Comparison of ENCODE assay signal across 31 cellular contexts in the genomic region with DNA sequence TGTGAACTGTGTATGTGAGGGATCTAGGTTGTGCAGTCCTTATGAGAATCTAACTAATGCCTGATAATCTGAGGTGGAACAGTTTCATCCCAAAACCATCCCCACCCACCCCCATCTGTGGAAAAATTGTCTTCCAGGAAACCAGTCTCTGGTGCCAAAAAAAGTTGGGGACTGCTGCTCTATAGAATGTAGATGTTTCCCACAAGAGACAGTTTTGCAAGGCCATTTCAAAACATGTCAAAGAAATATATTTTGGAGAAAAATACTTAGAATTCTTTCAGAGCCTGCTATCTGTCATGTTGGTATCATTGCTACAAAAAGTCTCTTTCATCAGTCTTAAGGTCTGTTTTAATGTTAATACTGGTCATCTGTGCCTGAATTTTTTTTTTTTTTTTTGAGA.
"Had no signal": no experiment of that assay in that cellular context is flagged by ENCODE, and none has a peak within 500 bp of the region (broad histone marks: within the 10 kb centered on the region; RNA-seq: fewer than 3 reads in every experiment).

No MANE protein-coding gene starts in this region.

- H3K36me3 ChIP-seq: breast epithelium, esophagus squamous epithelium, heart left ventricle, neural progenitor cell, sigmoid colon, tibial nerve had no signal

- H3K9me3 ChIP-seq: breast epithelium, esophagus squamous epithelium, heart left ventricle, psoas muscle, sigmoid colon, tibial nerve had no signal

- ATAC-seq: heart left ventricle; naive thymus-derived CD4-positive, alpha-beta T cell; psoas muscle; stimulated activated naive B cell treated with anti-CD40 and anti-IgM and Interleukin-4, amounts not matched to agents 10 μg/mL and 1 μg/mL and 100 μg/mL, for 72 hours; T-helper 17 cell had no signal

- H3K9ac ChIP-seq: neural progenitor cell, parathyroid adenoma had no signal

- H3K27me3 ChIP-seq: breast epithelium, esophagus squamous epithelium, heart left ventricle, neural progenitor cell, sigmoid colon, tibial nerve had no signal

- H3K4me1 ChIP-seq: neural progenitor cell, parathyroid adenoma, psoas muscle, tibial nerve had no signal

- DNase-seq: activated CD4-positive, alpha-beta memory T cell treated with anti-CD3 and anti-CD28 coated beads for 36 hours; activated CD4-positive, CD25-positive, alpha-beta regulatory T cell treated with anti-CD3 and anti-CD28 coated beads, Interleukin-2, amount 50 U/mL, for 72 hours; activated CD8-positive, alpha-beta memory T cell treated with anti-CD3 and anti-CD28 coated beads, Interleukin-2, amount 50 U/mL, for 4 hours; activated effector memory CD4-positive, alpha-beta T cell treated with anti-CD3 and anti-CD28 coated beads, Interleukin-2, amount 50 U/mL, for 16 hours; activated naive CD4-positive, alpha-beta T cell treated with anti-CD3 and anti-CD28 coated beads, Interleukin-2, amount 10 ng/mL, durations not matched to agents 7 days and 5 days; activated T-cell treated with anti-CD3 and anti-CD28 coated beads, Interleukin-2, amount 50 U/mL, for 1 hour; central memory CD4-positive, alpha-beta T cell; dermis blood vessel endothelial cell; effector CD4-positive, alpha-beta T cell; esophagus squamous epithelium; heart left ventricle; hypothalamus; immature natural killer cell; midbrain; naive thymus-derived CD4-positive, alpha-beta T cell; occipital lobe; psoas muscle; sigmoid colon; small intestine; stimulated activated CD4-positive, alpha-beta T cell treated with anti-CD3 and anti-CD28 coated beads, Interleukin-1b, Interleukin-23, amount 100 ng/mL, for 48 hours; stimulated activated CD4-positive, alpha-beta T cell treated with anti-CD3 and anti-CD28 coated beads, Interleukin-4, amount 100 ng/mL, for 4 hours; stimulated activated CD8-positive, alpha-beta memory T cell treated with anti-CD3 and anti-CD28 coated beads, Interleukin-4, amount 100 ng/mL, for 48 hours; stimulated activated naive B cell treated with anti-CD40 and anti-IgM and Interleukin-4, amounts not matched to agents 10 μg/mL and 1 μg/mL and 100 μg/mL, for 72 hours; T-helper 17 cell; T1000; WERI-Rb-1 had no signal

- H3K4me3 ChIP-seq: breast epithelium, esophagus squamous epithelium, heart left ventricle, neural progenitor cell, psoas muscle, sigmoid colon, tibial nerve had no signal

- H3K27ac ChIP-seq: breast epithelium, epithelial cell of prostate, esophagus squamous epithelium, heart left ventricle, neural progenitor cell, parathyroid adenoma, psoas muscle, sigmoid colon, tibial nerve, WERI-Rb-1 had no signal

- H3K4me2 ChIP-seq: neural progenitor cell had no signal
